8 cellular contexts compared by ENCODE assay signal in genomic region chr14:74084277-74085046, GRCh38. TPM values are rescaled to one million over a fixed set of nuclear protein-coding genes. Genes with fewer than 3 reads are reported as not detected.
DNase-seq lines count a peak whose midpoint lies in the region; ATAC-seq and TF ChIP-seq lines count a peak whose summit lies in the region.

ALDH6A1 (minus strand) TSS chr14:74084453; CDS start chr14:74084394, 59 bp downstream.
LIN52 (plus strand) TSS chr14:74084956; CDS start chr14:74084975, 19 bp downstream.

- peak within 1 kb of the TSS; percentile 99 for H3K4me3 Mint-ChIP-seq in natural killer cell

- H3K4me1 Mint-ChIP-seq in natural killer cell, result peaks cover 39 to 50% of the 10 kb centered on the region in 2 donors

- in situ Hi-C loops in G401 (cut with HindIII; ENCODE audit: low sequenced_read_pairs), result no loop called here

- H4K20me1 ChIP-seq in Loucy (ENCODE audit: insufficient read depth, low read length, poor library complexity, severe bottlenecking), result no peaks in the 10 kb centered on the region

- peaks cover 27% of the 10 kb centered on the region for H3K79me2 ChIP-seq in Loucy (ENCODE audit: insufficient read depth, low read length)

- H2AFZ ChIP-seq in Loucy (ENCODE audit: low read length), result peak within 1 kb of the TSS; percentile 87

- no peaks in the 10 kb centered on the region for H3K36me3 Mint-ChIP-seq in natural killer cell

- peak within 1 kb of the TSS; percentile 89 for H3K4me2 ChIP-seq in Loucy (ENCODE audit: low read depth, low read length, poor library complexity, severe bottlenecking)

- H3K27ac Mint-ChIP-seq in natural killer cell, result peak within 1 kb of the TSS; percentile 92 to 96

- TF ChIP-seq POLR2A in Raji (IDR thresholded peaks at IDR 0.05; ENCODE audit: insufficient read depth, low read depth, low read length), result peak; percentile 67

- H3K27me3 ChIP-seq in H7 (ENCODE audit: control insufficient read depth, insufficient read depth, low read length) (no peaks in the 10 kb centered on the region), Loucy (ENCODE audit: insufficient read depth, low read length, poor library complexity, severe bottlenecking) (no peaks in the 10 kb centered on the region)

- H3K9me3 Mint-ChIP-seq in natural killer cell, result peaks cover 0 to 5% of the 10 kb centered on the region in 2 donors

- peak; percentile 85 to 95 (median 86) for ATAC-seq in natural killer cell

- H3K9ac ChIP-seq in Loucy (ENCODE audit: low read depth, low read length, poor library complexity, severe bottlenecking), result peak within 1 kb of the TSS; percentile 80

- H3K27me3 Mint-ChIP-seq in natural killer cell (ENCODE audit: low read depth in 2 of 2), result no peaks in the 10 kb centered on the region

- H3K36me3 ChIP-seq in H7 (replicated peaks; ENCODE audit: control insufficient read depth, insufficient read depth, low read length) (no peaks in the 10 kb centered on the region), Loucy (ENCODE audit: insufficient read depth, low read length) (no peaks in the 10 kb centered on the region)

- H3K9me2 ChIP-seq in Loucy (replicated peaks; ENCODE audit: low read depth, low read length), result no peaks in the 10 kb centered on the region

- TF ChIP-seq CTCF in Loucy (conservative IDR thresholded peaks at IDR 0.05; ENCODE audit: low read length) (no peak), natural killer cell (IDR thresholded peaks at IDR 0.05) (no peak)

- H3K9me3 ChIP-seq in Loucy (ENCODE audit: insufficient read depth, low read depth, low read length), result no peaks in the 10 kb centered on the region

- H3K4me3 ChIP-seq in H7 (ENCODE audit: insufficient read depth, low read depth, low read length), result peak within 1 kb of the TSS; percentile 92
- peak within 1 kb of the TSS; percentile 84 for H3K4me3 ChIP-seq in Loucy (ENCODE audit: low read length, poor library complexity, severe bottlenecking)

- DNase-seq in G401 (ENCODE audit: low spot score), result peak; percentile 100
- DNase-seq in H7, result peak; percentile 98
- peak; percentile 99 for DNase-seq in activated T-helper 9 cell treated with anti-CD3 and anti-CD28 coated beads, Interleukin-2, amount 50 U/mL, for 16 hours (ENCODE audit: low read depth)
- DNase-seq in fibroblast of peridontal ligament (ENCODE audit: extremely low read depth), result peak; percentile 100
- DNase-seq in natural killer cell, result peak; percentile 100
- peak; percentile 99 for DNase-seq in stimulated activated naive CD4-positive, alpha-beta T cell treated with Interleukin-2 at 50 U/mL for 16 hours (lab: John Stamatoyannopoulos, UW)

- intact Hi-C loops in natural killer cell (cut with micrococcal nuclease), result loop anchor here (2.0 to 5.0 kb wide), 3 partner anchors 66 to 947 kb away; partner anchors contain the start of genes BBOF1, ENTPD5, ISCA2 and NPC2

- no peaks in the 10 kb centered on the region for H3F3A ChIP-seq in Loucy (ENCODE audit: low read depth)

- peaks cover 10% of the 10 kb centered on the region for H3K4me1 ChIP-seq in Loucy (ENCODE audit: insufficient read depth, low read length, poor library complexity, severe bottlenecking)

RNA-seq across cellular contexts. Expression of gene ALDH6A1, which starts in this region (rescaled TPM):
- 20.3 and 35.6 TPM in 2 replicates for total RNA-seq in G401 (2014; rRNA removed; shearing (Covaris generic))
- 15.6 and 27.2 TPM in 2 replicates for total RNA-seq in H7 (2014; rRNA removed; shearing (Covaris generic))
- total RNA-seq in natural killer cell, result 1 to 10 TPM; 8.5 to 9.6 (median 9.5) TPM

RNA-seq across cellular contexts. Expression of gene LIN52, which starts in this region (rescaled TPM):
- 12.9 and 22.4 TPM in 2 replicates for total RNA-seq in G401 (2014; rRNA removed; shearing (Covaris generic))
- total RNA-seq in H7 (2014; rRNA removed; shearing (Covaris generic)), result 13.3 and 18.3 TPM in 2 replicates
- 10 to 100 TPM; 10.6 to 15.0 (median 12.8) TPM for total RNA-seq in natural killer cell

Comparison
In these comparisons a context has a peak if more than half of its experiments do, and no peak if none do; other contexts are left out.
1. Peak in every context shown above with its lines: DNase-seq, ATAC-seq and H3K4me3 ChIP-seq.